In the genomic region with DNA sequence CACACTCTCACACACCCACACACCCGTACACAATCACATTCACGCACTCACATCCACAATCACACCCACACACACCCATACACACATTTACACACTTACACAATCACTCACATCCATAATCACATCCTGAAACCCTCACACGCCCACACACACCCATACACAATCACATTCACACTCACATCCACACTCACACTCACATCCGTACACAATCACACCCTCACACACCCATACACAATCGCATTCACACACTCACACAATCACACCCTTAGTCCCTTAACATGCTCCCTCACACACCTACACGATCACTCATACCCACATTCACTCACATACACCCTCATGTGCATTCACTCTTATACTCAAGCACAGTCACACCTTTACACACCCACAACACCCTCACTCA, we compare ENCODE assay signal across 21 cellular contexts.
"Had no signal": no experiment of that assay in that cellular context is flagged by ENCODE, and none has a peak within 500 bp of the region (broad histone marks: within the 10 kb centered on the region; RNA-seq: fewer than 3 reads in every experiment).

No MANE protein-coding gene starts in this region.

- DNase-seq: cortex of kidney; dorsolateral prefrontal cortex; effector CD8-positive, alpha-beta T cell; glutamatergic neuron; islet precursor cell; left lung; lower lobe of right lung; naive B cell; psoas muscle; sigmoid colon; stimulated activated CD4-positive, alpha-beta T cell treated with anti-CD3 and anti-CD28 coated beads, Interleukin-2, amount 100 ng/mL, for 24 hours; stimulated activated CD4-positive, alpha-beta T cell treated with anti-CD3 and anti-CD28 coated beads, Interleukin-4, amount 100 ng/mL, for 4 hours; stimulated activated naive B cell treated with anti-CD40 and anti-IgM and Interleukin-4, amounts not matched to agents 10 μg/mL and 1 μg/mL and 100 μg/mL, for 72 hours; stomach; substantia nigra; upper lobe of left lung had no signal

- H3K4me1 ChIP-seq: psoas muscle had no signal

- H3K27ac ChIP-seq: lower lobe of right lung, psoas muscle, vagina had no signal

- H3K36me3 ChIP-seq: left lung, lower lobe of right lung, sigmoid colon, upper lobe of left lung, vagina had no signal

- H3K9me3 ChIP-seq: gastroesophageal sphincter, left lung, lower lobe of right lung, psoas muscle, sigmoid colon, stomach, thoracic aorta, upper lobe of left lung, vagina had no signal

- H3K4me3 ChIP-seq: dorsolateral prefrontal cortex, gastroesophageal sphincter, left lung, lower lobe of right lung, psoas muscle, sigmoid colon, skin epidermis, stomach, thoracic aorta, upper lobe of left lung, vagina had no signal

- H3K27me3 ChIP-seq: dorsolateral prefrontal cortex, gastroesophageal sphincter, left lung, sigmoid colon, stomach, upper lobe of left lung, vagina had no signal

- ATAC-seq: esophagus mucosa; gastroesophageal sphincter; left lung; lower lobe of right lung; psoas muscle; stimulated activated naive B cell treated with anti-CD40 and anti-IgM and Interleukin-4, amounts not matched to agents 10 μg/mL and 1 μg/mL and 100 μg/mL, for 72 hours had no signal
